1 cellular context compared by ENCODE assay signal in the genomic region with DNA sequence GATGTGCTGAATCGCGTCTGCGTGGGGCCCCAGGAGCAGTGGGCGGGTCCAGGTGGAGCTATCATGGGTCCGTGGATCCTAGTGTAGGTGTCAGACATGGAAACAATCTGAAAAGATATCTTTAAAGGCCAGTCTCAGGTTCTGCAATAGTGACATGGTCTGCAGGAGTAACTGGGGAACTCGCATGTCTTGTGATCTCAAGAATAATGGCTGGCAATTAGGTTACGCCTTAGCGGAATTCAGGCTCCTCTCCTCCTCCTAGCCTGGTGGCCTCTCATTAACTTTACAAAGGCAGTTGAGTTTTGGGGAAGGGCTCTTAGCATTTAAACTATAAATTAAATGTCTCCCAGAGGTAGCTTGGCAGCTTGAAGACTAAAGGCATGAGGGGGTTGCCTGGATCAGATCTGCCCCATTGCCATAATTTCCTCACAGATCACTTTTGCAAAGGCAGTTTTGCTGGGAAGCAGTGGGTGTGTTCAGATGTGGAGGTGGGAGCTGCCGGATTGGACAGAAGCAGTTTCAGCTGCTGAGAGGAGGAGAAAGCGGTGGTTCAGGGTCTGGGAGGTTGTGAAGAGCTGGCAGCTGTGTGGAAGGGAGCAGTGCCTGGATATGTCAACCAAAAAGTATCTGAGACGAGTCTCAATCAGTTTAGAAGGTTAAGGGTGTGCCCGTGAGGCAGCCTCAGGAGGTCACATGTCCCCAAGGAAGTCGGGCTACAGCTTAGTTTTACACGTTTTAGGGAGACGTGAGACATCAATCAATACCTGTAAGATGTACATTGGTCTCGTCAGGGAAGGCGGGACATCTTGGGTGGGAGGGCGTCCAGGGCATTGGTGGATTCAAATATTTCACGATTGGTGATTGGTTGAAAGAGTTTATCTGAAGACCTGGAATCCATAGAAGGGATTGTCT.
TF ChIP-seq lines count a peak whose summit lies in the region.

No MANE protein-coding gene starts in this region.

TF ChIP-seq in WTC11, 78 proteins besides CTCF, POLR2A, EP300 and RAD21 (continued from another document):
- TF ChIP-seq, protein P1, sequence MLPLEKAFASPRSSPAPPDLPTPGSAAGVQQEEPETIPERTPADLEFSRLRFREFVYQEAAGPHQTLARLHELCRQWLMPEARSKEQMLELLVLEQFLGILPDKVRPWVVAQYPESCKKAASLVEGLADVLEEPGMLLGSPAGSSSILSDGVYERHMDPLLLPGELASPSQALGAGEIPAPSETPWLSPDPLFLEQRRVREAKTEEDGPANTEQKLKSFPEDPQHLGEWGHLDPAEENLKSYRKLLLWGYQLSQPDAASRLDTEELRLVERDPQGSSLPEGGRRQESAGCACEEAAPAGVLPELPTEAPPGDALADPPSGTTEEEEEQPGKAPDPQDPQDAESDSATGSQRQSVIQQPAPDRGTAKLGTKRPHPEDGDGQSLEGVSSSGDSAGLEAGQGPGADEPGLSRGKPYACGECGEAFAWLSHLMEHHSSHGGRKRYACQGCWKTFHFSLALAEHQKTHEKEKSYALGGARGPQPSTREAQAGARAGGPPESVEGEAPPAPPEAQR (CRISPR knock-in tag; IDR thresholded peaks at IDR 0.05), result no peak
- TF ChIP-seq, protein P2, sequence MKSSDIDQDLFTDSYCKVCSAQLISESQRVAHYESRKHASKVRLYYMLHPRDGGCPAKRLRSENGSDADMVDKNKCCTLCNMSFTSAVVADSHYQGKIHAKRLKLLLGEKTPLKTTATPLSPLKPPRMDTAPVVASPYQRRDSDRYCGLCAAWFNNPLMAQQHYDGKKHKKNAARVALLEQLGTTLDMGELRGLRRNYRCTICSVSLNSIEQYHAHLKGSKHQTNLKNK (CRISPR knock-in tag; IDR thresholded peaks at IDR 0.05), result no peak
- no peak for TF ChIP-seq JUN (CRISPR knock-in tag; IDR thresholded peaks at IDR 0.05)
- TF ChIP-seq, protein P3, sequence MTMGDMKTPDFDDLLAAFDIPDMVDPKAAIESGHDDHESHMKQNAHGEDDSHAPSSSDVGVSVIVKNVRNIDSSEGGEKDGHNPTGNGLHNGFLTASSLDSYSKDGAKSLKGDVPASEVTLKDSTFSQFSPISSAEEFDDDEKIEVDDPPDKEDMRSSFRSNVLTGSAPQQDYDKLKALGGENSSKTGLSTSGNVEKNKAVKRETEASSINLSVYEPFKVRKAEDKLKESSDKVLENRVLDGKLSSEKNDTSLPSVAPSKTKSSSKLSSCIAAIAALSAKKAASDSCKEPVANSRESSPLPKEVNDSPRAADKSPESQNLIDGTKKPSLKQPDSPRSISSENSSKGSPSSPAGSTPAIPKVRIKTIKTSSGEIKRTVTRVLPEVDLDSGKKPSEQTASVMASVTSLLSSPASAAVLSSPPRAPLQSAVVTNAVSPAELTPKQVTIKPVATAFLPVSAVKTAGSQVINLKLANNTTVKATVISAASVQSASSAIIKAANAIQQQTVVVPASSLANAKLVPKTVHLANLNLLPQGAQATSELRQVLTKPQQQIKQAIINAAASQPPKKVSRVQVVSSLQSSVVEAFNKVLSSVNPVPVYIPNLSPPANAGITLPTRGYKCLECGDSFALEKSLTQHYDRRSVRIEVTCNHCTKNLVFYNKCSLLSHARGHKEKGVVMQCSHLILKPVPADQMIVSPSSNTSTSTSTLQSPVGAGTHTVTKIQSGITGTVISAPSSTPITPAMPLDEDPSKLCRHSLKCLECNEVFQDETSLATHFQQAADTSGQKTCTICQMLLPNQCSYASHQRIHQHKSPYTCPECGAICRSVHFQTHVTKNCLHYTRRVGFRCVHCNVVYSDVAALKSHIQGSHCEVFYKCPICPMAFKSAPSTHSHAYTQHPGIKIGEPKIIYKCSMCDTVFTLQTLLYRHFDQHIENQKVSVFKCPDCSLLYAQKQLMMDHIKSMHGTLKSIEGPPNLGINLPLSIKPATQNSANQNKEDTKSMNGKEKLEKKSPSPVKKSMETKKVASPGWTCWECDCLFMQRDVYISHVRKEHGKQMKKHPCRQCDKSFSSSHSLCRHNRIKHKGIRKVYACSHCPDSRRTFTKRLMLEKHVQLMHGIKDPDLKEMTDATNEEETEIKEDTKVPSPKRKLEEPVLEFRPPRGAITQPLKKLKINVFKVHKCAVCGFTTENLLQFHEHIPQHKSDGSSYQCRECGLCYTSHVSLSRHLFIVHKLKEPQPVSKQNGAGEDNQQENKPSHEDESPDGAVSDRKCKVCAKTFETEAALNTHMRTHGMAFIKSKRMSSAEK (CRISPR knock-in tag; IDR thresholded peaks at IDR 0.05; ENCODE audit: borderline replicate concordance), result no peak
- no peak for TF ChIP-seq ZNF121 (CRISPR knock-in tag; IDR thresholded peaks at IDR 0.05)
- TF ChIP-seq, protein P4, sequence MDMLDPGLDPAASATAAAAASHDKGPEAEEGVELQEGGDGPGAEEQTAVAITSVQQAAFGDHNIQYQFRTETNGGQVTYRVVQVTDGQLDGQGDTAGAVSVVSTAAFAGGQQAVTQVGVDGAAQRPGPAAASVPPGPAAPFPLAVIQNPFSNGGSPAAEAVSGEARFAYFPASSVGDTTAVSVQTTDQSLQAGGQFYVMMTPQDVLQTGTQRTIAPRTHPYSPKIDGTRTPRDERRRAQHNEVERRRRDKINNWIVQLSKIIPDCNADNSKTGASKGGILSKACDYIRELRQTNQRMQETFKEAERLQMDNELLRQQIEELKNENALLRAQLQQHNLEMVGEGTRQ (CRISPR knock-in tag; IDR thresholded peaks at IDR 0.05), result peak; percentile 83
- no peak for TF ChIP-seq TP53 (CRISPR knock-in tag; IDR thresholded peaks at IDR 0.05)
- no peak for TF ChIP-seq GTF2I (CRISPR knock-in tag; conservative IDR thresholded peaks at IDR 0.05)
- no peak for TF ChIP-seq ZBTB43 (CRISPR knock-in tag; IDR thresholded peaks at IDR 0.05)
- no peak for TF ChIP-seq TEAD1 (CRISPR knock-in tag; IDR thresholded peaks at IDR 0.05)
- no peak for TF ChIP-seq GABPB1 (CRISPR knock-in tag; IDR thresholded peaks at IDR 0.05)
- no peak for TF ChIP-seq CREB1 (CRISPR knock-in tag; IDR thresholded peaks at IDR 0.05)
- peak; percentile 40; the same call in 1 of the 2 replicates for TF ChIP-seq SP1 (CRISPR knock-in tag; conservative IDR thresholded peaks at IDR 0.05)
- no peak for TF ChIP-seq ZNF425 (CRISPR knock-in tag; conservative IDR thresholded peaks at IDR 0.05)
- TF ChIP-seq NFYB (CRISPR knock-in tag; conservative IDR thresholded peaks at IDR 0.05; ENCODE audit: low read depth), result peak; percentile 68
- peak; percentile 95 for TF ChIP-seq PRDM15 (CRISPR knock-in tag; IDR thresholded peaks at IDR 0.05)
- TF ChIP-seq SMAD4 (CRISPR knock-in tag; IDR thresholded peaks at IDR 0.05), result no peak
TF ChIP-seq in WTC11: peak in this region for 6.
